1 cellular context compared by ENCODE assay signal in genomic region chr11:45846974-45847907, GRCh38.
TF ChIP-seq lines count a peak whose summit lies in the region.

Gene CRY2, plus strand, starts transcription at chr11:45847475. Its CDS starts 16 bp downstream, at chr11:45847491.

TF ChIP-seq in HepG2, 621 proteins besides CTCF, POLR2A, EP300 and RAD21 (continued from another document and continues in another):
- TF ChIP-seq MTA1 (CRISPR knock-in tag; IDR thresholded peaks at IDR 0.05; ENCODE audit: borderline replicate concordance) (peak; percentile 68; the same call in 1 of the 2 replicates), BHLHE40 (IDR thresholded peaks at IDR 0.05; ENCODE audit: low read length) (peak; percentile 99), ZMYM4 (CRISPR knock-in tag; IDR thresholded peaks at IDR 0.05) (peak; percentile 79), KDM1A (CRISPR knock-in tag; IDR thresholded peaks at IDR 0.05) (no peak), TBL1XR1 (IDR thresholded peaks at IDR 0.05; ENCODE audit: borderline replicate concordance, low read length, partially characterized antibody) (peak; percentile 18), ZNF333 (CRISPR knock-in tag; IDR thresholded peaks at IDR 0.05; ENCODE audit: borderline replicate concordance) (no peak), ERF (CRISPR knock-in tag; IDR thresholded peaks at IDR 0.05) (peak; percentile 62), GMEB1 (CRISPR knock-in tag; IDR thresholded peaks at IDR 0.05; ENCODE audit: borderline replicate concordance) (peak; percentile 64), ZSCAN21 (CRISPR knock-in tag; IDR thresholded peaks at IDR 0.05; ENCODE audit: borderline replicate concordance) (peak; percentile 42; the same call in 1 of the 2 replicates), ZGPAT (CRISPR knock-in tag; IDR thresholded peaks at IDR 0.05) (peak; percentile 68; the same call in 1 of the 2 replicates), ZNF883 (CRISPR knock-in tag; IDR thresholded peaks at IDR 0.05; ENCODE audit: not compliant biosample characterization) (peak; percentile 92), MYC (CRISPR knock-in tag; IDR thresholded peaks at IDR 0.05; ENCODE audit: borderline replicate concordance) (peak; percentile 75; the same call in 1 of the 2 replicates), ZHX2 (IDR thresholded peaks at IDR 0.05; ENCODE audit: low read depth) (0 out of 2 replicates have a peak, but pooled peaks have one; percentile 44), ZHX2 (CRISPR knock-in tag; IDR thresholded peaks at IDR 0.05; ENCODE audit: borderline replicate concordance) (no peak), ZNF234 (CRISPR knock-in tag; conservative IDR thresholded peaks at IDR 0.05) (0 out of 2 replicates have a peak, but pooled peaks have one; percentile 52), MEIS2 (CRISPR knock-in tag; IDR thresholded peaks at IDR 0.05) (peak; percentile 88), ZFY (CRISPR knock-in tag; IDR thresholded peaks at IDR 0.05) (peak; percentile 91), RORA (CRISPR knock-in tag; IDR thresholded peaks at IDR 0.05) (no peak), HMGXB4 (CRISPR knock-in tag; IDR thresholded peaks at IDR 0.05; ENCODE audit: borderline replicate concordance in 1 of 2, low read depth in 1 of 2) (peak; percentile 58 to 76; a peak in 3 of 4 replicates), KAT7 (CRISPR knock-in tag; IDR thresholded peaks at IDR 0.05; ENCODE audit: borderline replicate concordance) (peak; percentile 92; the same call in 1 of the 2 replicates), KDM2A (CRISPR knock-in tag; IDR thresholded peaks at IDR 0.05; ENCODE audit: borderline replicate concordance, low read depth) (peak; percentile 51; the same call in 1 of the 2 replicates), RNF2 (conservative IDR thresholded peaks at IDR 0.05; ENCODE audit: low read depth) (peak; percentile 82), SOX6 (IDR thresholded peaks at IDR 0.05) (no peak), SOX6 (CRISPR knock-in tag; IDR thresholded peaks at IDR 0.05) (peak; percentile 47; the same call in 1 of the 2 replicates), ARID4A (CRISPR knock-in tag; IDR thresholded peaks at IDR 0.05; ENCODE audit: borderline replicate concordance) (peak; percentile 96), U2AF1 (optimal IDR thresholded peaks at IDR 0.05; ENCODE audit: low read depth, low read length) (no peak), SPEN (CRISPR knock-in tag; IDR thresholded peaks at IDR 0.05; ENCODE audit: low read depth) (peak; percentile 75), ZNF710 (CRISPR knock-in tag; IDR thresholded peaks at IDR 0.05; ENCODE audit: borderline replicate concordance) (no peak), ZNF414 (CRISPR knock-in tag; IDR thresholded peaks at IDR 0.05) (peak; percentile 89; the same call in 1 of the 2 replicates), RAD51 (IDR thresholded peaks at IDR 0.05; ENCODE audit: borderline replicate concordance) (no peak), HNF4G (IDR thresholded peaks at IDR 0.05; ENCODE audit: borderline replicate concordance, low read depth, low read length) (no peak), HNF4G (CRISPR knock-in tag; IDR thresholded peaks at IDR 0.05; ENCODE audit: borderline replicate concordance, low read depth) (peak; percentile 32; the same call in 1 of the 2 replicates), ZNF576 (CRISPR knock-in tag; IDR thresholded peaks at IDR 0.05) (no peak), ZBTB34 (CRISPR knock-in tag; IDR thresholded peaks at IDR 0.05) (0 out of 2 replicates have a peak, but pooled peaks have one; percentile 14), TBP (CRISPR knock-in tag; IDR thresholded peaks at IDR 0.05) (no peak), NR0B2 (CRISPR knock-in tag; IDR thresholded peaks at IDR 0.05) (0 out of 2 replicates have a peak, but pooled peaks have one; percentile 38), ZNF431 (CRISPR knock-in tag; IDR thresholded peaks at IDR 0.05; ENCODE audit: borderline replicate concordance, low read depth) (no peak), FOXK1 (CRISPR knock-in tag; IDR thresholded peaks at IDR 0.05; ENCODE audit: borderline replicate concordance, low read depth) (peak; percentile 75; the same call in 1 of the 2 replicates)
